21 cellular contexts compared by ENCODE assay signal in the genomic region with DNA sequence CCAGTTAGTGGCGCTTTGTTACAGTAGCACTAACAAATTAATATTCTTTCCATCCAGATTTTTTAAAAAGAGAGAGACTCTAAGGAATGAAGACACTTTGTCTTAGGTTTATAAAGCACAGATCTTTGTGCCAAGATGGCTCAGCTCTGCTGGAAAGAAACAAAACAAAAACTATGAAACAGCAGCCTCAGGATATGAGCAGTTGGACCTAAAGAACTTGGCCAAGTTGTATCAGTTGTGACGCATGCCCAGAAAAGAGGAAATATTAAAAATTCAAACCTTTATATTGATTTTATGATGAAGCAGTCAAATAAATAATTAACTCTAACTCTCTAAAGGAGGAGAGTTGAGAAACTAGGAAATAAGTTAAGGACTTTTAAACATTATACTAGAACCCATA.
DNase-seq lines count a peak whose midpoint lies in the region; ATAC-seq, FAIRE-seq and TF ChIP-seq lines count a peak whose summit lies in the region.
"Had no signal": no experiment of that assay in that cellular context is flagged by ENCODE, and none has a peak within 500 bp of the region (broad histone marks: within the 10 kb centered on the region; RNA-seq: fewer than 3 reads in every experiment).

No MANE protein-coding gene starts in this region.

- DNase-seq in AG20443 (ENCODE audit: low spot score) (peak; percentile 51), fibroblast of the aortic adventitia (ENCODE audit: low read depth) (peak; percentile 79), pancreas (peak in 2 of 6 donors; percentile 18 to 25), occipital lobe (lab: John Stamatoyannopoulos, UW) (no peak), dedifferentiated amniotic fluid mesenchymal stem cell (ENCODE audit: extremely low spot score) (no peak)
- DNase-seq in activated CD4-positive, alpha-beta T cell treated with anti-CD3 and anti-CD28 coated beads for 1 hour = no peak
- DNase-seq in activated effector memory CD4-positive, alpha-beta T cell treated with Interleukin-2 at 50 U/mL for 16 hours = no peak
- DNase-seq: activated CD4-positive, alpha-beta T cell treated with anti-CD3 and anti-CD28 coated beads for 36 hours; amniotic stem cell; CD4-positive, CD25-positive, alpha-beta regulatory T cell; DMS53; gastrocnemius medialis; naive thymus-derived CD4-positive, alpha-beta T cell; NCI-H2107; NCI-H524 treated with DMSO at 0.1 percent for 48 hours; OCI-M1; stimulated activated CD4-positive, alpha-beta T cell treated with anti-CD3 and anti-CD28 coated beads, Interleukin-12 subunit alpha, Interleukin-12 subunit beta, amount 100 ng/mL, for 4 hours; T-helper 9 cell had no signal

- H3K36me3 ChIP-seq in pancreas = no peaks in the 10 kb centered on the region
- H3K36me3 ChIP-seq: gastrocnemius medialis had no signal

- no peak overlapping the region for H3K4me3 ChIP-seq in fibroblast of the aortic adventitia (ENCODE audit: low read depth, low read length)
- H3K4me3 ChIP-seq in pancreas = no peak overlapping the region
- H3K4me3 ChIP-seq: A549, gastrocnemius medialis had no signal

- ATAC-seq in pancreas = peak; percentile 37 to 68 (median 60)
- ATAC-seq: A549; activated CD4-positive, alpha-beta T cell treated with anti-CD3 and anti-CD28 coated beads for 36 hours; naive thymus-derived CD4-positive, alpha-beta T cell had no signal

- intact Hi-C loops in pancreas (cut with DNase I) = no loop called here

- no peak for FAIRE-seq in pancreas (lab: Jason Lieb, UNC)
- FAIRE-seq: A549 had no signal

- H3K4me1 ChIP-seq in pancreas = peaks cover 14 to 30% (median 18%) of the 10 kb centered on the region in 3 donors
- H3K4me1 ChIP-seq: A549, gastrocnemius medialis had no signal

- H3K27ac ChIP-seq in VCaP (peak overlapping the region; percentile 85), pancreas (peak overlapping the region; percentile 37 to 71 (median 49))
- H3K27ac ChIP-seq: A549, KMS-11 had no signal

- no peaks in the 10 kb centered on the region for H3K27me3 ChIP-seq in pancreas
- H3K27me3 ChIP-seq: gastrocnemius medialis had no signal

- no peaks in the 10 kb centered on the region for H3K9me3 ChIP-seq in pancreas
- H3K9me3 ChIP-seq: A549, gastrocnemius medialis had no signal

- TF ChIP-seq CTCF in VCaP (conservative IDR thresholded peaks at IDR 0.05) (no peak), fibroblast of the aortic adventitia (IDR thresholded peaks at IDR 0.05; ENCODE audit: insufficient read depth, low read length) (no peak), pancreas (IDR thresholded peaks at IDR 0.05) (no peak)

- WGBS in pancreas, 2 donors = 44 to 50% methylated on average over 2 of the region's 2 CpGs

Comparison
In these comparisons a context has a peak if more than half of its experiments do, and no peak if none do; other contexts are left out.
1. DNase-seq: peak in AG20443 (single experiment) and fibroblast of the aortic adventitia (single experiment); none in occipital lobe (single experiment), dedifferentiated amniotic fluid mesenchymal stem cell (single experiment), activated CD4-positive, alpha-beta T cell treated with anti-CD3 and anti-CD28 coated beads for 1 hour (single experiment) and activated effector memory CD4-positive, alpha-beta T cell treated with Interleukin-2 at 50 U/mL for 16 hours (single experiment).